ENCODE assay signal across 19 cellular contexts in genomic region chr10:63718006-63718405, GRCh38.
DNase-seq lines count a peak whose midpoint lies in the region; TF ChIP-seq lines count a peak whose summit lies in the region.
"Had no signal": no experiment of that assay in that cellular context is flagged by ENCODE, and none has a peak within 500 bp of the region (broad histone marks: within the 10 kb centered on the region; RNA-seq: fewer than 3 reads in every experiment).

No MANE protein-coding gene starts in this region.

- TF ChIP-seq CTCF in CD14-positive monocyte (IDR thresholded peaks at IDR 0.05) (no peak), brain (conservative IDR thresholded peaks at IDR 0.05) (no peak), nephron (IDR thresholded peaks at IDR 0.05; ENCODE audit: unreplicated experiment in 3 of 3) (no peak)

- H3K4me1 Mint-ChIP-seq in CD14-positive monocyte (peaks cover 45% of the 10 kb centered on the region), brain (peaks cover 73% of the 10 kb centered on the region), nephron (peaks cover 83% of the 10 kb centered on the region)

- H3K4me3 Mint-ChIP-seq in CD14-positive monocyte (no peak overlapping the region), brain (no peak overlapping the region), nephron (no peak overlapping the region)
- H3K4me3 Mint-ChIP-seq: activated T-helper 1 cell treated with anti-CD3 and anti-CD28 coated beads, Interleukin-12 subunit alpha, Interleukin-12 subunit beta, Interleukin-2, Interleukin-4 antibody, amounts not matched to agents 30 ng/mL and 10 ng/mL and 1 ng/mL, durations not matched to agents 14 hours and 24 hours and 36 hours had no signal

- H3K9me3 Mint-ChIP-seq in CD14-positive monocyte (no peaks in the 10 kb centered on the region), brain (peaks cover 0 to 8% (median 0%) of the 10 kb centered on the region in 5 experiments), nephron (no peaks in the 10 kb centered on the region)
- H3K9me3 Mint-ChIP-seq: activated T-helper 1 cell treated with anti-CD3 and anti-CD28 coated beads, Interleukin-12 subunit alpha, Interleukin-12 subunit beta, Interleukin-2, Interleukin-4 antibody, amounts not matched to agents 30 ng/mL and 10 ng/mL and 1 ng/mL, durations not matched to agents 14 hours and 24 hours and 36 hours had no signal

- peak overlapping the region in 4 of 7 donors; percentile 2 to 46 (median 24) for H3K27ac Mint-ChIP-seq in CD14-positive monocyte
- H3K27ac Mint-ChIP-seq in brain, result peak overlapping the region; percentile 50 to 77 (median 67)
- H3K27ac Mint-ChIP-seq in nephron, result peak overlapping the region; percentile 89 to 90 (median 89)
- H3K27ac Mint-ChIP-seq: activated T-helper 1 cell treated with anti-CD3 and anti-CD28 coated beads, Interleukin-12 subunit alpha, Interleukin-12 subunit beta, Interleukin-2, Interleukin-4 antibody, amounts not matched to agents 30 ng/mL and 10 ng/mL and 1 ng/mL, durations not matched to agents 14 hours and 24 hours and 36 hours had no signal

- H3K36me3 Mint-ChIP-seq in CD14-positive monocyte (no peaks in the 10 kb centered on the region), brain (no peaks in the 10 kb centered on the region), nephron (ENCODE audit: low read depth) (no peaks in the 10 kb centered on the region)

- DNase-seq in CD14-positive monocyte (ENCODE audit: low spot score) (no peak), LHCN-M2 (ENCODE audit: low read depth) (peak; percentile 72), NCI-H2227 (lab: John Stamatoyannopoulos, UW; ENCODE audit: unreplicated experiment) (no peak), cortex of kidney (lab: John Stamatoyannopoulos, UW) (no peak), SHP77 (lab: John Stamatoyannopoulos, UW) (no peak)
- DNase-seq in stimulated activated naive CD4-positive, alpha-beta T cell (lab: John Stamatoyannopoulos, UW), result no peak
- DNase-seq: activated CD8-positive, alpha-beta memory T cell treated with anti-CD3 and anti-CD28 coated beads for 24 hours; AML-193; H7; islet precursor cell; MG63; midbrain; NCI-H187 treated with DMSO at 0.1 percent for 48 hours; Right ventricle myocardium superior; sigmoid colon; stimulated activated CD4-positive, alpha-beta T cell treated with anti-CD3 and anti-CD28 coated beads, Interleukin-2, amount 100 ng/mL, for 48 hours had no signal

- H3K27me3 Mint-ChIP-seq in CD14-positive monocyte (ENCODE audit: low read depth in 3 of 3), result peaks cover 0 to 6% (median 5%) of the 10 kb centered on the region in 3 donors
- H3K27me3 Mint-ChIP-seq in brain, result peaks cover 17% of the 10 kb centered on the region
- H3K27me3 Mint-ChIP-seq in nephron (ENCODE audit: low read depth), result peaks cover 5% of the 10 kb centered on the region

- intact Hi-C loops in CD14-positive monocyte (cut with micrococcal nuclease), result loop anchor here (5.0 to 10.0 kb wide), 3 partner anchors 91 to 551 kb away; partner anchors contain the start of gene REEP3 (in 1 of the 2)

Comparison
In these comparisons a context has a peak if more than half of its experiments do, and no peak if none do; other contexts are left out.
1. H3K27ac Mint-ChIP-seq: peak in every context shown above with its lines; median percentile 89 in nephron; 67 in brain; 24 in CD14-positive monocyte.